Comparison of ENCODE assay signal across 19 cellular contexts in the genomic region with DNA sequence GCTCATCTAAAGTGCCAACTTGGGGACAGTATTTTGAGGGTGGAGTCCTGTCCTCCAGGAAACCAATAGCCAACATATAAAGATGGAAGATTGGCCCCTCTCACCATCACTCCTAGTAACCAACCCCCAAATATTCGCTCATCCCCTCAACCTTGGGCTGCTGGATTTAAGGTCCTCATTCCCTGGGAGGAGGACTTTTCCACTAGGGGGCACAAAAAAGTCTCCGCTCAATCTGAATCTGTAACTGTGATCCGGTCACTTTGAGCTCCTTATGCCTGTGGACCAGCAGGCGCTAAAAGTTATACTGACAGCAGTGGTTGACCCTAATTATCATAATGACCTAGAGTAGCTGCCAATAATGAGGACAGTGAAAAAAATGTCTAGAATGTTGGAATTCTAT. TPM values are rescaled to one million over a fixed set of nuclear protein-coding genes. Genes with fewer than 3 reads are reported as not detected.
DNase-seq lines count a peak whose midpoint lies in the region; ATAC-seq, FAIRE-seq and TF ChIP-seq lines count a peak whose summit lies in the region.
"Had no signal": no experiment of that assay in that cellular context is flagged by ENCODE, and none has a peak within 500 bp of the region (broad histone marks: within the 10 kb centered on the region; RNA-seq: fewer than 3 reads in every experiment).

No MANE protein-coding gene starts in this region.

- H3K9ac ChIP-seq in Loucy (ENCODE audit: low read depth, low read length, poor library complexity, severe bottlenecking) (no peak overlapping the region), K562 (ENCODE audit: insufficient read depth in 1 of 2, low read depth in 2 of 2, low read length in 2 of 2) (no peak overlapping the region)

- WGBS in K562 (ENCODE audit: insufficient coverage, low coverage, missing lambda C conversion rate) = 4% methylated on average over 4 of the region's 4 CpGs
- WGBS in prostate gland = 84% methylated on average over 4 of the region's 4 CpGs

- TF ChIP-seq EP300 in K562 (IDR thresholded peaks at IDR 0.05; ENCODE audit: low read length) = no peak

- no peaks in the 10 kb centered on the region for H3K4me1 ChIP-seq in Caco-2
- no peaks in the 10 kb centered on the region for H3K4me1 ChIP-seq in Loucy (ENCODE audit: insufficient read depth, low read length, poor library complexity, severe bottlenecking)
- peaks cover 0 to 5% of the 10 kb centered on the region in 2 experiments; a peak in 2 of 5 replicates for H3K4me1 ChIP-seq in K562 (replicated peaks in 1 of 2; ENCODE audit: control insufficient read depth in 2 of 2, insufficient read depth in 2 of 2, low read length in 2 of 2)
- H3K4me1 ChIP-seq in prostate gland (replicated peaks) = no peaks in the 10 kb centered on the region
- H3K4me1 ChIP-seq: esophagus muscularis mucosa, upper lobe of right lung had no signal

- H3K9me3 Mint-ChIP-seq in Caco-2 (ENCODE audit: unreplicated experiment) = no peaks in the 10 kb centered on the region
- H3K9me3 Mint-ChIP-seq: activated T-cell treated with anti-CD3 and anti-CD28 coated beads, Interleukin-2, amount 50 U/mL, for 24 hours; effector memory CD8-positive, alpha-beta T cell had no signal

- intact Hi-C loops in Caco-2 (cut with micrococcal nuclease; ENCODE audit: unreplicated experiment) (no loop called here), K562 (cut with micrococcal nuclease) (no loop called here), prostate gland (cut with DNase I) (no loop called here)

- H3K4me3 ChIP-seq in Caco-2 (ENCODE audit: low read depth, low read length) (no peak overlapping the region), Loucy (ENCODE audit: low read length, poor library complexity, severe bottlenecking) (no peak overlapping the region), K562 (no peak overlapping the region), prostate gland (no peak overlapping the region)
- H3K4me3 ChIP-seq: coronary artery, esophagus muscularis mucosa, upper lobe of right lung had no signal

- POLR2A ChIA-PET in Caco-2 (lab: Charles Lee) (no interaction called here), K562 (lab: Yijun Ruan, JAX) (interaction anchor here (0.6 to 1.9 kb wide), 8 partner anchors 8 to 1431 kb away, joined by 3 to 8 read pairs (median 3); no protein-coding TSS in a partner anchor)

- H3K9me2 ChIP-seq in Loucy (replicated peaks; ENCODE audit: low read depth, low read length) = no peaks in the 10 kb centered on the region

- H3K27ac ChIP-seq in K562 (ENCODE audit: extremely low read depth, low read depth, low read length) = no peak overlapping the region
- H3K27ac ChIP-seq in prostate gland = no peak overlapping the region
- H3K27ac ChIP-seq: coronary artery, esophagus muscularis mucosa, upper lobe of right lung had no signal

- TF ChIP-seq CTCF in Caco-2 (IDR thresholded peaks at IDR 0.05; ENCODE audit: insufficient read depth in 1 of 2, low read depth in 1 of 2, low read length in 1 of 2, severe bottlenecking in 1 of 2, unreplicated experiment in 1 of 2) (peak; percentile 34 to 53), Loucy (conservative IDR thresholded peaks at IDR 0.05; ENCODE audit: low read length) (peak; percentile 32; the same call in 1 of the 2 replicates), K562 (IDR thresholded peaks at IDR 0.05 in 2 of 3, conservative IDR thresholded peaks at IDR 0.05 in 1 of 3; ENCODE audit: insufficient read depth in 2 of 3, low read depth in 1 of 3, low read length in 3 of 3) (peak; percentile 45 to 61 (median 51)), prostate gland (IDR thresholded peaks at IDR 0.05) (no peak)

- BruUV-seq in Caco-2 (replicated peaks; lab: Mats Ljungman, UMichigan) (no TSS peak), K562 (replicated peaks; lab: Mats Ljungman, UMichigan) (no TSS peak)

- CTCF ChIA-PET in Caco-2 (lab: Charles Lee) (interaction anchor here (0.6 to 3.8 kb wide), 12 partner anchors 12 to 429 kb away, joined by 3 to 25 read pairs (median 3); a partner anchor contains a TSS), K562 (lab: Yijun Ruan, JAX; ENCODE audit: low intra/inter-chr PET ratio) (no interaction called here)

- H3K36me3 ChIP-seq in Caco-2 (ENCODE audit: control insufficient read depth, insufficient read depth, low read length) = no peaks in the 10 kb centered on the region
- no peaks in the 10 kb centered on the region for H3K36me3 ChIP-seq in Loucy (ENCODE audit: insufficient read depth, low read length)
- no peaks in the 10 kb centered on the region for H3K36me3 ChIP-seq in K562 (ENCODE audit: control insufficient read depth, insufficient read depth, low read length)
- H3K36me3 ChIP-seq in prostate gland = no peaks in the 10 kb centered on the region
- H3K36me3 ChIP-seq: esophagus muscularis mucosa, upper lobe of right lung had no signal

- in situ Hi-C loops in K562 (cut with MboI) = no loop called here

- TF ChIP-seq POLR2A in K562 (conservative IDR thresholded peaks at IDR 0.05) (no peak), prostate gland (IDR thresholded peaks at IDR 0.05) (no peak)

- TF ChIP-seq RAD21 in K562 (CRISPR knock-in tag; conservative IDR thresholded peaks at IDR 0.05 in 1 of 2, IDR thresholded peaks at IDR 0.05 in 1 of 2) = peak in 1 of 2 experiments; percentile 30; a peak in 2 of 4 replicates

- H3K9me1 ChIP-seq in K562 (ENCODE audit: control insufficient read depth, insufficient read depth, low read length) = no peaks in the 10 kb centered on the region

- H3K36me3 Mint-ChIP-seq in Caco-2 (ENCODE audit: insufficient read depth, unreplicated experiment) = no peaks in the 10 kb centered on the region

- H3K27me3 ChIP-seq in Caco-2 (replicated peaks; ENCODE audit: control insufficient read depth, insufficient read depth, low read length) = no peaks in the 10 kb centered on the region
- H3K27me3 ChIP-seq in Loucy (ENCODE audit: insufficient read depth, low read length, poor library complexity, severe bottlenecking) = no peaks in the 10 kb centered on the region
- H3K27me3 ChIP-seq in K562 (ENCODE audit: control insufficient read depth in 2 of 2, insufficient read depth in 2 of 2, low read length in 2 of 2) = peaks cover 10 to 12% of the 10 kb centered on the region in 2 experiments; a peak in 4 of 5 replicates
- H3K27me3 ChIP-seq in prostate gland (replicated peaks; ENCODE audit: insufficient read depth) = no peaks in the 10 kb centered on the region
- H3K27me3 ChIP-seq: esophagus muscularis mucosa, upper lobe of right lung had no signal

- H4K20me1 ChIP-seq in Loucy (ENCODE audit: insufficient read depth, low read length, poor library complexity, severe bottlenecking) (no peaks in the 10 kb centered on the region), K562 (replicated peaks; ENCODE audit: control insufficient read depth, insufficient read depth, low read length) (no peaks in the 10 kb centered on the region; the same call in 1 of the 2 replicates)

- no peaks in the 10 kb centered on the region for H3K9me3 ChIP-seq in Caco-2
- H3K9me3 ChIP-seq in Loucy (ENCODE audit: insufficient read depth, low read depth, low read length) = no peaks in the 10 kb centered on the region
- no peaks in the 10 kb centered on the region for H3K9me3 ChIP-seq in K562 (replicated peaks; ENCODE audit: control insufficient read depth, insufficient read depth, low read depth, low read length)
- no peaks in the 10 kb centered on the region for H3K9me3 ChIP-seq in prostate gland
- H3K9me3 ChIP-seq: esophagus muscularis mucosa, upper lobe of right lung had no signal

- no peak overlapping the region for H3K27ac Mint-ChIP-seq in Caco-2 (ENCODE audit: unreplicated experiment)
- H3K27ac Mint-ChIP-seq: activated T-cell treated with anti-CD3 and anti-CD28 coated beads, Interleukin-2, amount 50 U/mL, for 24 hours; effector memory CD8-positive, alpha-beta T cell had no signal

- H2AFZ ChIP-seq in Loucy (ENCODE audit: low read length) (no peak overlapping the region), K562 (ENCODE audit: low read depth, low read length) (no peak overlapping the region)

- DNase-seq in Caco-2 (no peak), K562 (ENCODE audit: extremely low read depth in 1 of 4, low spot score in 3 of 4) (peak in 2 of 4 experiments; percentile 28 to 39), islet precursor cell (peak; percentile 54), prostate gland (ENCODE audit: low spot score) (no peak)
- DNase-seq in activated naive CD4-positive, alpha-beta T cell (lab: John Stamatoyannopoulos, UW) = no peak
- no peak for DNase-seq in stimulated activated CD4-positive, alpha-beta T cell treated with anti-CD3 and anti-CD28 coated beads, Interleukin-2, amount 100 ng/mL, for 48 hours
- DNase-seq in stimulated activated CD4-positive, alpha-beta T cell treated with anti-CD3 and anti-CD28 coated beads, Interleukin-4, amount 100 ng/mL, for 4 hours = no peak
- DNase-seq: activated gamma-delta T cell treated with Interleukin-2 at 50 U/mL for 16 hours; activated T-cell treated with anti-CD3 and anti-CD28 coated beads, Interleukin-2, amount 50 U/mL, for 24 hours; COR-L47; effector memory CD8-positive, alpha-beta T cell; NCI-H2107; NCI-H446 treated with DMSO at 0.1 percent for 48 hours; posterior cingulate gyrus; Right ventricle myocardium superior; upper lobe of right lung had no signal

- FAIRE-seq in K562 (lab: Jason Lieb, UNC) = peak; percentile 85

- peaks cover 22% of the 10 kb centered on the region for H3K27me3 Mint-ChIP-seq in Caco-2 (ENCODE audit: insufficient read depth, unreplicated experiment)

- no peaks in the 10 kb centered on the region for H3K79me2 ChIP-seq in Loucy (ENCODE audit: insufficient read depth, low read length)
- H3K79me2 ChIP-seq in K562 (ENCODE audit: control insufficient read depth, insufficient read depth, low read length) = no peaks in the 10 kb centered on the region

- no peak overlapping the region for H3K4me3 Mint-ChIP-seq in Caco-2 (ENCODE audit: unreplicated experiment)
- H3K4me3 Mint-ChIP-seq: activated T-cell treated with anti-CD3 and anti-CD28 coated beads, Interleukin-2, amount 50 U/mL, for 24 hours; effector memory CD8-positive, alpha-beta T cell had no signal

- H3K4me1 Mint-ChIP-seq in Caco-2 (ENCODE audit: low read depth, unreplicated experiment) = no peaks in the 10 kb centered on the region

- ATAC-seq in K562 = peak; percentile 80
- ATAC-seq: effector memory CD8-positive, alpha-beta T cell; upper lobe of right lung had no signal

- no peaks in the 10 kb centered on the region for H3F3A ChIP-seq in Loucy (ENCODE audit: low read depth)

- no peak overlapping the region for H3K4me2 ChIP-seq in Loucy (ENCODE audit: low read depth, low read length, poor library complexity, severe bottlenecking)
- H3K4me2 ChIP-seq in K562 (ENCODE audit: insufficient read depth, low read length) = no peak overlapping the region

RNA-seq across cellular contexts. Expression of a gene that starts 20.5 kb away (rescaled TPM):
- total RNA-seq in Caco-2 (2022) = 40.6 and 46.3 TPM in 2 replicates
- 60.7 and 66.5 TPM in 2 replicates for total RNA-seq in K562 (2011; cell fraction: chromatin; rRNA removed; ENCODE audit: low replicate concordance)
- total RNA-seq in K562 (2011; cell fraction: nucleolus; rRNA removed) = 35.2 and 50.7 TPM in 2 replicates
- total RNA-seq in K562 (2011; cell fraction: nucleoplasm; rRNA removed) = 48.4 and 54.5 TPM in 2 replicates
- 40.1 and 41.7 TPM in 2 replicates for total RNA-seq in K562 (2014; rRNA removed)
- 27.7 and 28.6 TPM in 2 replicates for total RNA-seq in K562 (2014; rRNA removed; fragmentation: Illumina TruSeq; extraction: Trizol)
- 23.5 and 23.7 TPM in 2 replicates for total RNA-seq in K562 (2015; rRNA removed; fragmentation: Illumina TruSeq; extraction: Trizol)
- total RNA-seq in K562 (2021) = 42.2 and 42.3 TPM in 2 replicates
- polyA plus RNA-seq in K562 (2011; rRNA removed) = 32.2 and 36.1 TPM in 2 replicates
- polyA plus RNA-seq in K562 (2011; cell fraction: cytosol; rRNA removed) = 24.9 and 27.5 TPM in 2 replicates
- 43.1 and 64.0 TPM in 2 replicates for polyA plus RNA-seq in K562 (2011; cell fraction: nucleus; rRNA removed)
- 10.8 and 25.3 TPM in 2 replicates for polyA plus RNA-seq in K562 (2012)
- 25.7 and 32.0 TPM in 2 replicates for polyA plus RNA-seq in K562 (2014; fragmentation: Illumina TruSeq; extraction: Trizol)
- 1 to 10 TPM; 6.5 to 9.3 TPM for polyA plus RNA-seq in K562 (2014; fragmentation: Nextera tagmentation; extraction: Ambion mirVana)
- polyA plus RNA-seq in K562 (2014; rRNA removed) = 17.3 and 18.4 TPM in 2 replicates
- 88.8 and 89.3 TPM in 2 replicates for polyA minus RNA-seq in K562 (2011; rRNA and poly(A)+ RNA removed)
- polyA minus RNA-seq in K562 (2011; cell fraction: cytosol; rRNA and poly(A)+ RNA removed) = 32.7 and 33.3 TPM in 2 replicates
- polyA minus RNA-seq in K562 (2011; cell fraction: nucleus; rRNA and poly(A)+ RNA removed) = 18.7 and 37.4 TPM in 2 replicates
- total RNA-seq in prostate gland = 10 to 100 TPM; 14.9 to 47.0 TPM

Comparison
In these comparisons a context has a peak if more than half of its experiments do, and no peak if none do; other contexts are left out.
1. CTCF ChIP-seq: peak in Caco-2 (2 of 2), Loucy (single experiment) and K562 (3 of 3); none in prostate gland (0 of 4).